ENCODE assay signal across 10 cellular contexts in the genomic region with DNA sequence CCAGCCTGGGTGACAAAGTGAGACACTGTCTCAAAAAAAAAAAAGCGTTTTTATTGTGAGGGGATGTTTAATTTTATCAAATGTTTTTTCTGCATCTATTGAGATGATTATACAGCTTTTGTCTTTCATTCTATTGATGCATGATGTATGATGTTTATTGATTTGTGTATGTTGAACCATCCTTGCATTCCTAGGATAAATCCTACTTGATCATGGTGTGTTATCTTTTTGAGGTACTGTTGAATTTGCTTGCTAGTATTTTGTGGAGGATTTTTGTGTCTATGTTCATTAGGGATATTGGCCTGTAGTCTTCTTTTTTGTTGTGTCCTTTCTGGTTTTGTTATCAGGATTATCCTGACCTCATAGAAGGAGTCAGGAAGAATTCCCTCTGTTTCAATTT. TPM values are rescaled to one million over a fixed set of nuclear protein-coding genes. Genes with fewer than 3 reads are reported as not detected.
"Had no signal": no experiment of that assay in that cellular context is flagged by ENCODE, and none has a peak within 500 bp of the region (broad histone marks: within the 10 kb centered on the region; RNA-seq: fewer than 3 reads in every experiment).

No MANE protein-coding gene starts in this region.

- FAIRE-seq: HepG2, HTR-8/SVneo had no signal

- DNase-seq: IMR-90, KBM-7, KG1 had no signal

- H3K27ac ChIP-seq: HL-60, KMS-11 had no signal

- ATAC-seq: HepG2 had no signal

- H3K4me2 ChIP-seq: KMS-11 had no signal

- H3K9ac ChIP-seq: KMS-11 had no signal

RNA-seq across cellular contexts. Expression of a gene that starts 22.3 kb away (rescaled TPM):
- total RNA-seq: HT-29, HT1080, IMR-90 had no signal
- polyA plus RNA-seq: IgD-negative memory B cell, IMR-90 had no signal
